ENCODE assay signal across 1 cellular context in the genomic region with DNA sequence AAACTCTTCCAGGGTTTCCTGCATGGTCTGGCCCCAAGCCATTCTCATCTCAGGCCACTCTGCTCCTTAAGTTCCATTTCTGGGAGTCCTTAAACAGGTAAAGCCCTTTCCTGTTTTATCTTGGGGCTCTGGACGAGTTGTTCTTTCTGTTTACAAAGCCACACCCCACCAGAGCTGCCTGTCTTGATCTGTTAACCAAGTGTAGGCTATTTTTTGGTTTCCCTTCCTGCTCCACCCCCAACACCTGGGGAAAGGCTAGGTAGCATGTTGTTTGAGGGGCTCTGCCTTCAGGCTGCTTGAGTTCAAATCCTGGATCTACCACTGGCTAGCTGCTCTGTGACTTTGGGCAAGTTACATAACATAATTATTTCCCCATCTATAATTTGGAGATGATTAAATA.
TF ChIP-seq lines count a peak whose summit lies in the region.

No MANE protein-coding gene starts in this region.

TF ChIP-seq in K562, 482 proteins besides CTCF, POLR2A, EP300 and RAD21:
- TF ChIP-seq EWSR1 (IDR thresholded peaks at IDR 0.05; ENCODE audit: borderline replicate concordance, low read depth, partially characterized antibody), result no peak
- TF ChIP-seq C11orf30 (IDR thresholded peaks at IDR 0.05; ENCODE audit: low read depth), result no peak
- TF ChIP-seq TGIF2 (CRISPR knock-in tag; IDR thresholded peaks at IDR 0.05), result no peak
- no peak for TF ChIP-seq ZNF444 (CRISPR knock-in tag; IDR thresholded peaks at IDR 0.05)
- TF ChIP-seq, protein P1, sequence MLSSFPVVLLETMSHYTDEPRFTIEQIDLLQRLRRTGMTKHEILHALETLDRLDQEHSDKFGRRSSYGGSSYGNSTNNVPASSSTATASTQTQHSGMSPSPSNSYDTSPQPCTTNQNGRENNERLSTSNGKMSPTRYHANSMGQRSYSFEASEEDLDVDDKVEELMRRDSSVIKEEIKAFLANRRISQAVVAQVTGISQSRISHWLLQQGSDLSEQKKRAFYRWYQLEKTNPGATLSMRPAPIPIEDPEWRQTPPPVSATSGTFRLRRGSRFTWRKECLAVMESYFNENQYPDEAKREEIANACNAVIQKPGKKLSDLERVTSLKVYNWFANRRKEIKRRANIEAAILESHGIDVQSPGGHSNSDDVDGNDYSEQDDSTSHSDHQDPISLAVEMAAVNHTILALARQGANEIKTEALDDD (IDR thresholded peaks at IDR 0.05), result 0 out of 2 replicates have a peak, but pooled peaks have one; percentile 12
- no peak for TF ChIP-seq PHF20 (IDR thresholded peaks at IDR 0.05; ENCODE audit: partially characterized antibody)
- no peak for TF ChIP-seq GATAD2B (IDR thresholded peaks at IDR 0.05; ENCODE audit: borderline replicate concordance)
- TF ChIP-seq, protein P2, sequence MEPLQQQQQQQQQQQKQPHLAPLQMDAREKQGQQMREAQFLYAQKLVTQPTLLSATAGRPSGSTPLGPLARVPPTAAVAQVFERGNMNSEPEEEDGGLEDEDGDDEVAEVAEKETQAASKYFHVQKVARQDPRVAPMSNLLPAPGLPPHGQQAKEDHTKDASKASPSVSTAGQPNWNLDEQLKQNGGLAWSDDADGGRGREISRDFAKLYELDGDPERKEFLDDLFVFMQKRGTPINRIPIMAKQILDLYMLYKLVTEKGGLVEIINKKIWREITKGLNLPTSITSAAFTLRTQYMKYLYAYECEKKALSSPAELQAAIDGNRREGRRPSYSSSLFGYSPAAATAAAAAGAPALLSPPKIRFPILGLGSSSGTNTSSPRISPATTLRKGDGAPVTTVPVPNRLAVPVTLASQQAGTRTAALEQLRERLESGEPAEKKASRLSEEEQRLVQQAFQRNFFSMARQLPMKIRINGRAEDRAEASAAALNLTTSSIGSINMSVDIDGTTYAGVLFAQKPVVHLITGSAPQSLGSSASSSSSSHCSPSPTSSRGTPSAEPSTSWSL (CRISPR knock-in tag; IDR thresholded peaks at IDR 0.05; ENCODE audit: borderline replicate concordance), result no peak
- TF ChIP-seq, protein P3, sequence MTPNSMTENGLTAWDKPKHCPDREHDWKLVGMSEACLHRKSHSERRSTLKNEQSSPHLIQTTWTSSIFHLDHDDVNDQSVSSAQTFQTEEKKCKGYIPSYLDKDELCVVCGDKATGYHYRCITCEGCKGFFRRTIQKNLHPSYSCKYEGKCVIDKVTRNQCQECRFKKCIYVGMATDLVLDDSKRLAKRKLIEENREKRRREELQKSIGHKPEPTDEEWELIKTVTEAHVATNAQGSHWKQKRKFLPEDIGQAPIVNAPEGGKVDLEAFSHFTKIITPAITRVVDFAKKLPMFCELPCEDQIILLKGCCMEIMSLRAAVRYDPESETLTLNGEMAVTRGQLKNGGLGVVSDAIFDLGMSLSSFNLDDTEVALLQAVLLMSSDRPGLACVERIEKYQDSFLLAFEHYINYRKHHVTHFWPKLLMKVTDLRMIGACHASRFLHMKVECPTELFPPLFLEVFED (CRISPR knock-in tag; conservative IDR thresholded peaks at IDR 0.05), result no peak
- TF ChIP-seq SAFB (IDR thresholded peaks at IDR 0.05; ENCODE audit: borderline replicate concordance, low read depth, low read length), result no peak
- no peak for TF ChIP-seq ZBTB8A (IDR thresholded peaks at IDR 0.05; ENCODE audit: partially characterized antibody)
- no peak for TF ChIP-seq ASH1L (IDR thresholded peaks at IDR 0.05; ENCODE audit: borderline replicate concordance, low read depth, partially characterized antibody)
- no peak for TF ChIP-seq CBFA2T3 (IDR thresholded peaks at IDR 0.05)
- TF ChIP-seq ZNF316 (IDR thresholded peaks at IDR 0.05), result 0 out of 2 replicates have a peak, but pooled peaks have one; percentile 2
- no peak for TF ChIP-seq TAF9B (IDR thresholded peaks at IDR 0.05; ENCODE audit: partially characterized antibody)
- no peak for TF ChIP-seq ZNF217 (CRISPR knock-in tag; IDR thresholded peaks at IDR 0.05)
- TF ChIP-seq RFX7 (CRISPR knock-in tag; IDR thresholded peaks at IDR 0.05), result no peak
